In the genomic region with DNA sequence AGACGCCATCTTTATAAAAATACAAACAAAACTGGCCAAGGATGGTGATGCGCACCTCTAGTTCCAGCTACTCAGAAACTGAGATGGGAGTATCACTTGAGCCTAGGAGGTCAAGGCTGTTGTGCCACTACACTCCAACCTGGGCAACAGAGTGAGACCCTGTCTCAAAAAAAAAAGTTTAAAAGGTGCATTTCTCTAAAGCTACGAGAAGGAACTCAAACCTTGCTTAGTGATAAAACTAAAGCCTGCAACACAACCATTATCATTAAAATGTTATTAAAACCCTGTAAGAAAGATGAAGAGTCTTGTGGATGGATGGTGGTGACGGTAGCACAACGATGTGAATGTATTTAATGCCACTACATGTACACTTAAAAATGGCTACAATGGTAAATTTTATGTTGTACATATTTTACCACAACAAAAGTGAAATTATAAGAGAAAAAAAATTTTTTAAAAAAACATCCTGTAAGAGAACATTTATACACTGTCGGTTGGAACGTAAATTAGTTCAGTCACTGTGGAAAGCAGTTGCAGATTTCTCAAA, we compare ENCODE assay signal across 1 cellular context.
TF ChIP-seq lines count a peak whose summit lies in the region.

No MANE protein-coding gene starts in this region.

TF ChIP-seq in endothelial cell of umbilical vein, 7 proteins besides CTCF, POLR2A, EP300 and RAD21:
- TF ChIP-seq FOS (IDR thresholded peaks at IDR 0.05; ENCODE audit: borderline replicate concordance, insufficient read depth, low read length): no peak
- TF ChIP-seq MAX (IDR thresholded peaks at IDR 0.05; ENCODE audit: insufficient read depth, insufficient read length): no peak
- no peak for TF ChIP-seq POLR2AphosphoS5 (IDR thresholded peaks at IDR 0.05; ENCODE audit: insufficient read depth, low read depth, low read length)
- TF ChIP-seq EZH2 (IDR thresholded peaks at IDR 0.05; ENCODE audit: borderline replicate concordance, low read depth, low read length, severe bottlenecking): no peak
- TF ChIP-seq JUN (IDR thresholded peaks at IDR 0.05; ENCODE audit: borderline replicate concordance, insufficient read depth, insufficient read length, low read depth): no peak
- TF ChIP-seq MYC (IDR thresholded peaks at IDR 0.05; ENCODE audit: low read depth, low read length): no peak
- no peak for TF ChIP-seq GATA2 (IDR thresholded peaks at IDR 0.05; ENCODE audit: insufficient read depth, insufficient read length, low read depth, low read length)
